12 cellular contexts compared by ENCODE assay signal in genomic region chr6:32842021-32842650, GRCh38. TPM values are rescaled to one million over a fixed set of nuclear protein-coding genes. Genes with fewer than 3 reads are reported as not detected.
DNase-seq lines count a peak whose midpoint lies in the region; ATAC-seq and TF ChIP-seq lines count a peak whose summit lies in the region.
"Had no signal": no experiment of that assay in that cellular context is flagged by ENCODE, and none has a peak within 500 bp of the region (broad histone marks: within the 10 kb centered on the region; RNA-seq: fewer than 3 reads in every experiment).

No MANE protein-coding gene starts in this region.

- no peak for TF ChIP-seq POLR2A in Peyer's patch (IDR thresholded peaks at IDR 0.05)
- TF ChIP-seq POLR2A in thyroid gland (IDR thresholded peaks at IDR 0.05), result no peak

- H3K36me3 ChIP-seq in Peyer's patch (peaks cover 0 to 47% (median 0%) of the 10 kb centered on the region in 3 donors), thyroid gland (peaks cover 3 to 18% of the 10 kb centered on the region in 2 donors)

- 94% methylated on average over 6 of the region's 6 CpGs for WGBS in thyroid gland, 2 donors

- peak overlapping the region in 3 of 4 donors; percentile 99 to 100 (median 99) for H3K27ac ChIP-seq in Peyer's patch
- peak overlapping the region in 1 of 3 donors; percentile 7 for H3K27ac ChIP-seq in thyroid gland

- intact Hi-C loops in thyroid gland (cut with DNase I), result no loop called here

- H3K9me3 Mint-ChIP-seq in activated CD4-positive, alpha-beta T cell treated with anti-CD3 and anti-CD28 coated beads, Interleukin-2, amount 10 ng/mL, durations not matched to agents 7 days and 5 days, result no peaks in the 10 kb centered on the region
- H3K9me3 Mint-ChIP-seq in glutamatergic neuron (ENCODE audit: unreplicated experiment), result peaks cover 3% of the 10 kb centered on the region
- no peaks in the 10 kb centered on the region for H3K9me3 Mint-ChIP-seq in stimulated activated naive CD8-positive, alpha-beta T cell treated with anti-CD3 and anti-CD28 coated beads, Interleukin-15, amount 100 ng/mL, for 72 hours

- H3K27me3 ChIP-seq in Peyer's patch, result no peaks in the 10 kb centered on the region
- H3K27me3 ChIP-seq in thyroid gland, result no peaks in the 10 kb centered on the region

- peak overlapping the region; percentile 99 for H3K4me3 Mint-ChIP-seq in activated CD4-positive, alpha-beta T cell treated with anti-CD3 and anti-CD28 coated beads, Interleukin-2, amount 10 ng/mL, durations not matched to agents 7 days and 5 days
- H3K4me3 Mint-ChIP-seq in glutamatergic neuron (ENCODE audit: unreplicated experiment), result peak overlapping the region; percentile 8
- H3K4me3 Mint-ChIP-seq in stimulated activated naive CD8-positive, alpha-beta T cell treated with anti-CD3 and anti-CD28 coated beads, Interleukin-15, amount 100 ng/mL, for 72 hours, result peak overlapping the region; percentile 93 to 96

- CTCF ChIA-PET in activated CD4-positive, alpha-beta T cell treated with anti-CD3 and anti-CD28 coated beads, Interleukin-2, amount 10 ng/mL, durations not matched to agents 7 days and 5 days (lab: Charles Lee), result interaction anchor here (0.7 to 7.1 kb wide), 5 partner anchors 9 to 136 kb away, joined by 3 to 88 read pairs (median 4); partner anchors contain the start of genes HLA-DMB, PSMB9 and TAP1

- peak overlapping the region in 3 of 4 donors; percentile 64 to 92 (median 85) for H3K4me3 ChIP-seq in Peyer's patch
- no peak overlapping the region for H3K4me3 ChIP-seq in thyroid gland (replicated peaks in 1 of 3)

- peaks cover 64% of the 10 kb centered on the region for H3K4me1 Mint-ChIP-seq in activated CD4-positive, alpha-beta T cell treated with anti-CD3 and anti-CD28 coated beads, Interleukin-2, amount 10 ng/mL, durations not matched to agents 7 days and 5 days
- peaks cover 5% of the 10 kb centered on the region for H3K4me1 Mint-ChIP-seq in glutamatergic neuron (ENCODE audit: low read depth, unreplicated experiment)
- peaks cover 64% of the 10 kb centered on the region for H3K4me1 Mint-ChIP-seq in stimulated activated naive CD8-positive, alpha-beta T cell treated with anti-CD3 and anti-CD28 coated beads, Interleukin-15, amount 100 ng/mL, for 72 hours

- H3K27me3 Mint-ChIP-seq in activated CD4-positive, alpha-beta T cell treated with anti-CD3 and anti-CD28 coated beads, Interleukin-2, amount 10 ng/mL, durations not matched to agents 7 days and 5 days, result no peaks in the 10 kb centered on the region
- H3K27me3 Mint-ChIP-seq in glutamatergic neuron (ENCODE audit: unreplicated experiment), result peaks cover 15% of the 10 kb centered on the region
- H3K27me3 Mint-ChIP-seq in stimulated activated naive CD8-positive, alpha-beta T cell treated with anti-CD3 and anti-CD28 coated beads, Interleukin-15, amount 100 ng/mL, for 72 hours, result no peaks in the 10 kb centered on the region

- H3K4me1 ChIP-seq in Peyer's patch, result peaks cover 4 to 48% (median 19%) of the 10 kb centered on the region in 4 donors
- H3K4me1 ChIP-seq in thyroid gland, result peaks cover 9 to 28% of the 10 kb centered on the region in 2 donors

- TF ChIP-seq CTCF in Peyer's patch (IDR thresholded peaks at IDR 0.05) (no peak), glutamatergic neuron (IDR thresholded peaks at IDR 0.05; ENCODE audit: partially characterized antibody, unreplicated experiment) (no peak), thyroid gland (IDR thresholded peaks at IDR 0.05) (no peak)

- peaks cover 76% of the 10 kb centered on the region for H3K36me3 Mint-ChIP-seq in activated CD4-positive, alpha-beta T cell treated with anti-CD3 and anti-CD28 coated beads, Interleukin-2, amount 10 ng/mL, durations not matched to agents 7 days and 5 days (ENCODE audit: low read depth)
- no peaks in the 10 kb centered on the region for H3K36me3 Mint-ChIP-seq in glutamatergic neuron (ENCODE audit: unreplicated experiment)

- DNase-seq in activated CD4-positive, alpha-beta T cell treated with anti-CD3 and anti-CD28 coated beads, Interleukin-2, amount 10 ng/mL, durations not matched to agents 7 days and 5 days, result no peak
- no peak for DNase-seq in activated CD4-positive, alpha-beta T cell treated with anti-CD3 and anti-CD28 coated beads for 48 hours
- no peak for DNase-seq in Peyer's patch
- DNase-seq in glutamatergic neuron, result no peak
- no peak for DNase-seq in stimulated activated naive CD8-positive, alpha-beta T cell treated with anti-CD3 and anti-CD28 coated beads, Interleukin-15, amount 100 ng/mL, for 72 hours
- no peak for DNase-seq in OCI-M1 (lab: John Stamatoyannopoulos, UW)
- DNase-seq in thyroid gland, result no peak
- DNase-seq: ACHN, islet precursor cell, NCI-H146, nucleus accumbens had no signal

- POLR2A ChIA-PET in activated CD4-positive, alpha-beta T cell treated with anti-CD3 and anti-CD28 coated beads, Interleukin-2, amount 10 ng/mL, durations not matched to agents 7 days and 5 days (lab: Charles Lee), result interaction anchor here (0.9 to 1.2 kb wide), 2 partner anchors 11 to 130 kb away, joined by 3 to 5 read pairs; partner anchors contain the start of gene TAP1

- no peak for ATAC-seq in stimulated activated naive CD8-positive, alpha-beta T cell treated with anti-CD3 and anti-CD28 coated beads, Interleukin-15, amount 100 ng/mL, for 72 hours
- ATAC-seq in GM19455 (IDR thresholded peaks at IDR 0.05; ENCODE audit: unreplicated experiment), result no peak

- H3K9me3 ChIP-seq in Peyer's patch (no peaks in the 10 kb centered on the region), thyroid gland (no peaks in the 10 kb centered on the region)

- H3K27ac Mint-ChIP-seq in activated CD4-positive, alpha-beta T cell treated with anti-CD3 and anti-CD28 coated beads, Interleukin-2, amount 10 ng/mL, durations not matched to agents 7 days and 5 days, result peak overlapping the region; percentile 100
- no peak overlapping the region for H3K27ac Mint-ChIP-seq in glutamatergic neuron (ENCODE audit: unreplicated experiment)
- H3K27ac Mint-ChIP-seq in stimulated activated naive CD8-positive, alpha-beta T cell treated with anti-CD3 and anti-CD28 coated beads, Interleukin-15, amount 100 ng/mL, for 72 hours, result peak overlapping the region; percentile 86 to 89

RNA-seq across cellular contexts. Expression of gene PSMB8, which starts 1.7 kb away (rescaled TPM):
- 100 to 1,000 TPM; 307 to 379 TPM for total RNA-seq in activated CD4-positive, alpha-beta T cell treated with anti-CD3 and anti-CD28 coated beads, Interleukin-2, amount 10 ng/mL, durations not matched to agents 7 days and 5 days
- total RNA-seq in Peyer's patch (100 to 1,000 TPM in 2 of 4 donors, 10 to 100 TPM in 2; 48.1 to 104 (median 96.0) TPM), glutamatergic neuron (ENCODE audit: unreplicated experiment) (not detected), thyroid gland (10 to 100 TPM; 27.1 to 46.1 (median 36.3) TPM)

RNA-seq across cellular contexts. Expression of gene TAP2, which starts 3.6 kb away (rescaled TPM):
- 100 to 1,000 TPM; 332 to 337 TPM for total RNA-seq in activated CD4-positive, alpha-beta T cell treated with anti-CD3 and anti-CD28 coated beads, Interleukin-2, amount 10 ng/mL, durations not matched to agents 7 days and 5 days
- total RNA-seq in Peyer's patch (10 to 100 TPM; 16.5 to 53.2 (median 39.4) TPM), glutamatergic neuron (ENCODE audit: unreplicated experiment) (1.9 TPM), thyroid gland (10 to 100 TPM in 1 of 4 donors, 1 to 10 TPM in 3; 6.9 to 31.9 (median 8.2) TPM)

RNA-seq across cellular contexts. Expression of gene TAP1, which starts 11.4 kb away (rescaled TPM):
- total RNA-seq in activated CD4-positive, alpha-beta T cell treated with anti-CD3 and anti-CD28 coated beads, Interleukin-2, amount 10 ng/mL, durations not matched to agents 7 days and 5 days, result 100 to 1,000 TPM; 396 to 441 TPM
- total RNA-seq in Peyer's patch (100 to 1,000 TPM in 3 of 4 donors, 10 to 100 TPM in 1; 25.6 to 136 (median 107) TPM), glutamatergic neuron (ENCODE audit: unreplicated experiment) (0.25 TPM), thyroid gland (10 to 100 TPM; 11.0 to 28.5 (median 22.5) TPM)

RNA-seq across cellular contexts. Expression of gene PSMB9, which starts 11.9 kb away (rescaled TPM):
- total RNA-seq in activated CD4-positive, alpha-beta T cell treated with anti-CD3 and anti-CD28 coated beads, Interleukin-2, amount 10 ng/mL, durations not matched to agents 7 days and 5 days, result 100 to 1,000 TPM; 329 to 391 TPM
- total RNA-seq in Peyer's patch, result 100 to 1,000 TPM in 1 of 4 donors, 10 to 100 TPM in 3; 53.5 to 124 (median 80.9) TPM
- total RNA-seq in glutamatergic neuron (ENCODE audit: unreplicated experiment), result not detected
- total RNA-seq in thyroid gland, result 10 to 100 TPM in 3 of 4 donors, 1 to 10 TPM in 1; 9.1 to 31.0 (median 18.3) TPM

RNA-seq across cellular contexts. Expression of gene HLA-DOB, which starts 25.3 kb away (rescaled TPM):
- 1 to 10 TPM; 2.4 to 2.9 TPM for total RNA-seq in activated CD4-positive, alpha-beta T cell treated with anti-CD3 and anti-CD28 coated beads, Interleukin-2, amount 10 ng/mL, durations not matched to agents 7 days and 5 days
- total RNA-seq in Peyer's patch (10 to 100 TPM in 1 of 4 donors, 1 to 10 TPM in 2, under 1 TPM in 1; 0.88 to 13.2 (median 4.2) TPM), glutamatergic neuron (ENCODE audit: unreplicated experiment) (not detected), thyroid gland (1 to 10 TPM in 2 of 4 donors, not detected in 2; 1.3 to 1.6 TPM)

Comparison
In these comparisons a context has a peak if more than half of its experiments do, and no peak if none do; other contexts are left out.
1. H3K4me3 Mint-ChIP-seq: peak in every context shown above with its lines; median percentile 99 in activated CD4-positive, alpha-beta T cell treated with anti-CD3 and anti-CD28 coated beads, Interleukin-2, amount 10 ng/mL, durations not matched to agents 7 days and 5 days; 94 in stimulated activated naive CD8-positive, alpha-beta T cell treated with anti-CD3 and anti-CD28 coated beads, Interleukin-15, amount 100 ng/mL, for 72 hours; 8 in glutamatergic neuron.
2. H3K4me3 ChIP-seq: peak in Peyer's patch (3 of 4); none in thyroid gland (0 of 3).
3. RNA of gene PSMB8, which starts 1.7 kb away (total RNA-seq): 307 to 379 TPM in activated CD4-positive, alpha-beta T cell treated with anti-CD3 and anti-CD28 coated beads, Interleukin-2, amount 10 ng/mL, durations not matched to agents 7 days and 5 days, 48.1 to 104 TPM in Peyer's patch and 27.1 to 46.1 TPM in thyroid gland; not detected in glutamatergic neuron (single experiment); every median in the first group is over 10 times any median in the second.
4. RNA of gene TAP2, which starts 3.6 kb away (total RNA-seq): 332 to 337 TPM in activated CD4-positive, alpha-beta T cell treated with anti-CD3 and anti-CD28 coated beads, Interleukin-2, amount 10 ng/mL, durations not matched to agents 7 days and 5 days; 16.5 to 53.2 TPM in Peyer's patch, 6.9 to 31.9 TPM in thyroid gland and 1.9 TPM in glutamatergic neuron (single experiment); every median in the first group is over 4 times any median in the second.